9 cellular contexts compared by ENCODE assay signal in genomic region chr17:77429735-77429984, GRCh38.
DNase-seq lines count a peak whose midpoint lies in the region; ATAC-seq, FAIRE-seq and TF ChIP-seq lines count a peak whose summit lies in the region.
"Had no signal": no experiment of that assay in that cellular context is flagged by ENCODE, and none has a peak within 500 bp of the region (broad histone marks: within the 10 kb centered on the region; RNA-seq: fewer than 3 reads in every experiment).

No MANE protein-coding gene starts in this region.

- ATAC-seq in left cardiac atrium (no peak), GM18519 (IDR thresholded peaks at IDR 0.05; ENCODE audit: low FRiP score, unreplicated experiment) (no peak)
- ATAC-seq in naive thymus-derived CD4-positive, alpha-beta T cell: no peak

- H3K4me3 Mint-ChIP-seq in dendritic cell treated with granulocyte-macrophage colony-stimulating factor and Interleukin-4, amounts not matched to agents 40 ng/mL and 50 ng/mL, for 4 days: no peak overlapping the region
- H3K4me3 Mint-ChIP-seq in naive thymus-derived CD4-positive, alpha-beta T cell: peak overlapping the region in 5 of 10 donors; percentile 49 to 98 (median 80)

- POLR2A ChIA-PET in naive thymus-derived CD4-positive, alpha-beta T cell (lab: Charles Lee): interaction anchor here (0.6 to 66.9 kb wide), 16 partner anchors 5 to 722 kb away, joined by 3 to 3353 read pairs (median 8); no protein-coding TSS in a partner anchor

- H3K9me3 Mint-ChIP-seq in dendritic cell treated with granulocyte-macrophage colony-stimulating factor and Interleukin-4, amounts not matched to agents 40 ng/mL and 50 ng/mL, for 4 days: no peaks in the 10 kb centered on the region
- H3K9me3 Mint-ChIP-seq in naive thymus-derived CD4-positive, alpha-beta T cell: peaks cover 0 to 3% (median 0%) of the 10 kb centered on the region in 11 donors

- peaks cover 84% of the 10 kb centered on the region for H3K4me1 Mint-ChIP-seq in dendritic cell treated with granulocyte-macrophage colony-stimulating factor and Interleukin-4, amounts not matched to agents 40 ng/mL and 50 ng/mL, for 4 days (ENCODE audit: low read depth)
- peaks cover 49 to 92% (median 80%) of the 10 kb centered on the region in 7 donors for H3K4me1 Mint-ChIP-seq in naive thymus-derived CD4-positive, alpha-beta T cell

- CTCF ChIA-PET in naive thymus-derived CD4-positive, alpha-beta T cell (lab: Charles Lee): interaction anchor here (0.6 to 8.9 kb wide), 32 partner anchors 9 to 311 kb away, joined by 3 to 114 read pairs (median 6); no protein-coding TSS in a partner anchor

- H3K9me3 ChIP-seq in left ventricle myocardium inferior (replicated peaks) (no peaks in the 10 kb centered on the region), uterus (no peaks in the 10 kb centered on the region)
- H3K9me3 ChIP-seq in naive thymus-derived CD4-positive, alpha-beta T cell (ENCODE audit: control insufficient read depth in 2 of 3, low read length in 3 of 3): no peaks in the 10 kb centered on the region

- TF ChIP-seq CTCF in left ventricle myocardium inferior (IDR thresholded peaks at IDR 0.05; ENCODE audit: borderline replicate concordance) (no peak), uterus (IDR thresholded peaks at IDR 0.05) (no peak), D721Med (IDR thresholded peaks at IDR 0.05; ENCODE audit: insufficient read depth, missing control alignments) (no peak)

- H3K36me3 ChIP-seq in left ventricle myocardium inferior (no peaks in the 10 kb centered on the region), uterus (no peaks in the 10 kb centered on the region)
- peaks cover 0 to 6% (median 0%) of the 10 kb centered on the region in 3 experiments for H3K36me3 ChIP-seq in naive thymus-derived CD4-positive, alpha-beta T cell (ENCODE audit: control insufficient read depth in 2 of 3, insufficient read depth in 3 of 3, low read length in 3 of 3)

- intact Hi-C loops in left ventricle myocardium inferior (cut with micrococcal nuclease): loop anchor here (10.0 kb wide), 1 partner anchor 95 kb away; no protein-coding TSS in a partner anchor
- intact Hi-C loops in left cardiac atrium (cut with DNase I): loop anchor here (5.0 to 10.0 kb wide), 2 partner anchors 55 to 102 kb away; no protein-coding TSS in a partner anchor
- intact Hi-C loops in dendritic cell treated with granulocyte-macrophage colony-stimulating factor and Interleukin-4, amounts not matched to agents 40 ng/mL and 50 ng/mL, for 4 days (cut with micrococcal nuclease): loop anchor here (10.0 kb wide), 1 partner anchor 55 kb away; no protein-coding TSS in a partner anchor
- intact Hi-C loops in naive thymus-derived CD4-positive, alpha-beta T cell (cut with micrococcal nuclease): no loop called here
- intact Hi-C loops in uterus (cut with DNase I; ENCODE audit: low total_unique reads): loop anchor here (5.0 kb wide), 1 partner anchor 102 kb away; no protein-coding TSS in a partner anchor

- no peak for FAIRE-seq in D721Med (lab: Jason Lieb, UNC)
- FAIRE-seq: H54 had no signal

- H3K27ac Mint-ChIP-seq in dendritic cell treated with granulocyte-macrophage colony-stimulating factor and Interleukin-4, amounts not matched to agents 40 ng/mL and 50 ng/mL, for 4 days: peak overlapping the region; percentile 86
- H3K27ac Mint-ChIP-seq in naive thymus-derived CD4-positive, alpha-beta T cell: peak overlapping the region in 8 of 9 donors; percentile 62 to 100 (median 90)

- TF ChIP-seq POLR2A in uterus (IDR thresholded peaks at IDR 0.05): no peak

- H3K27me3 Mint-ChIP-seq in dendritic cell treated with granulocyte-macrophage colony-stimulating factor and Interleukin-4, amounts not matched to agents 40 ng/mL and 50 ng/mL, for 4 days: peaks cover 2% of the 10 kb centered on the region
- no peaks in the 10 kb centered on the region for H3K27me3 Mint-ChIP-seq in naive thymus-derived CD4-positive, alpha-beta T cell

- H3K36me3 Mint-ChIP-seq in dendritic cell treated with granulocyte-macrophage colony-stimulating factor and Interleukin-4, amounts not matched to agents 40 ng/mL and 50 ng/mL, for 4 days (ENCODE audit: low read depth): peaks cover 43% of the 10 kb centered on the region
- H3K36me3 Mint-ChIP-seq in naive thymus-derived CD4-positive, alpha-beta T cell: peaks cover 0 to 15% (median 0%) of the 10 kb centered on the region in 5 donors

- H3K27me3 ChIP-seq in left ventricle myocardium inferior (ENCODE audit: low read depth): no peaks in the 10 kb centered on the region
- no peaks in the 10 kb centered on the region for H3K27me3 ChIP-seq in naive thymus-derived CD4-positive, alpha-beta T cell (ENCODE audit: control insufficient read depth in 2 of 2, insufficient read depth in 2 of 2, low read length in 2 of 2)
- H3K27me3 ChIP-seq in uterus: no peaks in the 10 kb centered on the region

- H3K4me1 ChIP-seq in left ventricle myocardium inferior (peaks cover 98% of the 10 kb centered on the region), uterus (peaks cover 56 to 70% of the 10 kb centered on the region in 2 donors)
- peaks cover 64 to 98% of the 10 kb centered on the region in 2 donors for H3K4me1 ChIP-seq in naive thymus-derived CD4-positive, alpha-beta T cell (ENCODE audit: control insufficient read depth in 2 of 2, insufficient read depth in 2 of 2, low read length in 2 of 2)

- no peak for DNase-seq in left ventricle myocardium inferior
- DNase-seq in left cardiac atrium: no peak
- DNase-seq in naive thymus-derived CD4-positive, alpha-beta T cell: no peak
- no peak for DNase-seq in uterus
- DNase-seq in H4 (ENCODE audit: low spot score): no peak
- no peak for DNase-seq in D721Med (ENCODE audit: insufficient read length, low spot score)

- H3K27ac ChIP-seq in left ventricle myocardium inferior (replicated peaks): peak overlapping the region; percentile 85
- no peak overlapping the region for H3K27ac ChIP-seq in naive thymus-derived CD4-positive, alpha-beta T cell (ENCODE audit: low read depth, low read length)
- H3K27ac ChIP-seq in uterus: peak overlapping the region; percentile 92 to 97

- no peak overlapping the region for H3K4me3 ChIP-seq in left ventricle myocardium inferior
- H3K4me3 ChIP-seq in naive thymus-derived CD4-positive, alpha-beta T cell (ENCODE audit: low read length): no peak overlapping the region
- H3K4me3 ChIP-seq in uterus: no peak overlapping the region

Comparison
In these comparisons a context has a peak if more than half of its experiments do, and no peak if none do; other contexts are left out.
1. intact Hi-C loops: an anchor here in left ventricle myocardium inferior (10.0 kb wide), left cardiac atrium (5.0 to 10.0 kb wide), dendritic cell treated with granulocyte-macrophage colony-stimulating factor and Interleukin-4, amounts not matched to agents 40 ng/mL and 50 ng/mL, for 4 days (10.0 kb wide) and uterus (5.0 kb wide); none called in naive thymus-derived CD4-positive, alpha-beta T cell.